18 cellular contexts compared by ENCODE assay signal in genomic region chr17:21679256-21680146, GRCh38. TPM values are rescaled to one million over a fixed set of nuclear protein-coding genes. Genes with fewer than 3 reads are reported as not detected.
"Had no signal": no experiment of that assay in that cellular context is flagged by ENCODE, and none has a peak within 500 bp of the region (broad histone marks: within the 10 kb centered on the region; RNA-seq: fewer than 3 reads in every experiment).

No MANE protein-coding gene starts in this region.

- H3K27ac Mint-ChIP-seq: activated B cell treated with CpG ODN at 0.5 μM for 24 hours; activated CD4-positive, alpha-beta T cell treated with anti-CD3 and anti-CD28 coated beads, Interleukin-2, amount 10 ng/mL, durations not matched to agents 24 days and 14 days; effector memory CD8-positive, alpha-beta T cell; nephron; T-helper 17 cell had no signal

- H3K9me3 Mint-ChIP-seq: activated CD4-positive, alpha-beta T cell treated with anti-CD3 and anti-CD28 coated beads, Interleukin-2, amount 10 ng/mL, durations not matched to agents 24 days and 14 days had no signal

- H3K4me3 Mint-ChIP-seq: activated B cell treated with CpG ODN at 0.5 μM for 24 hours; activated CD4-positive, alpha-beta T cell treated with anti-CD3 and anti-CD28 coated beads, Interleukin-2, amount 10 ng/mL, durations not matched to agents 24 days and 14 days; central memory CD8-positive, alpha-beta T cell; effector memory CD8-positive, alpha-beta T cell; nephron; T-helper 17 cell had no signal

- DNase-seq: activated B cell treated with CpG ODN at 0.5 μM for 24 hours; activated CD4-positive, alpha-beta T cell treated with anti-CD3 and anti-CD28 coated beads, Interleukin-2, amount 10 ng/mL, durations not matched to agents 24 days and 14 days; activated T-cell treated with anti-CD3 and anti-CD28 coated beads for 4 hours; effector memory CD8-positive, alpha-beta T cell; erythroblast; left cardiac atrium; mammary epithelial cell; stimulated activated CD4-positive, alpha-beta T cell treated with anti-CD3 and anti-CD28 coated beads, Interleukin-12 subunit alpha, Interleukin-12 subunit beta, amount 100 ng/mL, for 4 hours; stimulated activated naive CD4-positive, alpha-beta T cell; T-helper 17 cell had no signal

- H3K4me1 Mint-ChIP-seq: activated B cell treated with CpG ODN at 0.5 μM for 24 hours; activated CD4-positive, alpha-beta T cell treated with anti-CD3 and anti-CD28 coated beads, Interleukin-2, amount 10 ng/mL, durations not matched to agents 24 days and 14 days; central memory CD8-positive, alpha-beta T cell; nephron; T-helper 17 cell had no signal

- ATAC-seq: effector memory CD8-positive, alpha-beta T cell; left cardiac atrium; mucosa of descending colon; psoas muscle; right lobe of liver; T-helper 17 cell had no signal

- H3K27me3 Mint-ChIP-seq: activated B cell treated with CpG ODN at 0.5 μM for 24 hours; activated CD4-positive, alpha-beta T cell treated with anti-CD3 and anti-CD28 coated beads, Interleukin-2, amount 10 ng/mL, durations not matched to agents 24 days and 14 days; central memory CD8-positive, alpha-beta T cell; effector memory CD8-positive, alpha-beta T cell; T-helper 17 cell had no signal

RNA-seq across cellular contexts. Expression of gene KCNJ18, which starts 12.8 kb away (rescaled TPM):
- total RNA-seq: activated B cell treated with CpG ODN at 0.5 μM for 24 hours; activated CD4-positive, alpha-beta T cell treated with anti-CD3 and anti-CD28 coated beads, Interleukin-2, amount 10 ng/mL, durations not matched to agents 24 days and 14 days; glomerular endothelial cell; left cardiac atrium; mammary epithelial cell; mucosa of descending colon; occipital lobe; psoas muscle; right lobe of liver; T-helper 17 cell; upper lobe of left lung had no signal
